ENCODE assay signal across 9 cellular contexts in the genomic region with DNA sequence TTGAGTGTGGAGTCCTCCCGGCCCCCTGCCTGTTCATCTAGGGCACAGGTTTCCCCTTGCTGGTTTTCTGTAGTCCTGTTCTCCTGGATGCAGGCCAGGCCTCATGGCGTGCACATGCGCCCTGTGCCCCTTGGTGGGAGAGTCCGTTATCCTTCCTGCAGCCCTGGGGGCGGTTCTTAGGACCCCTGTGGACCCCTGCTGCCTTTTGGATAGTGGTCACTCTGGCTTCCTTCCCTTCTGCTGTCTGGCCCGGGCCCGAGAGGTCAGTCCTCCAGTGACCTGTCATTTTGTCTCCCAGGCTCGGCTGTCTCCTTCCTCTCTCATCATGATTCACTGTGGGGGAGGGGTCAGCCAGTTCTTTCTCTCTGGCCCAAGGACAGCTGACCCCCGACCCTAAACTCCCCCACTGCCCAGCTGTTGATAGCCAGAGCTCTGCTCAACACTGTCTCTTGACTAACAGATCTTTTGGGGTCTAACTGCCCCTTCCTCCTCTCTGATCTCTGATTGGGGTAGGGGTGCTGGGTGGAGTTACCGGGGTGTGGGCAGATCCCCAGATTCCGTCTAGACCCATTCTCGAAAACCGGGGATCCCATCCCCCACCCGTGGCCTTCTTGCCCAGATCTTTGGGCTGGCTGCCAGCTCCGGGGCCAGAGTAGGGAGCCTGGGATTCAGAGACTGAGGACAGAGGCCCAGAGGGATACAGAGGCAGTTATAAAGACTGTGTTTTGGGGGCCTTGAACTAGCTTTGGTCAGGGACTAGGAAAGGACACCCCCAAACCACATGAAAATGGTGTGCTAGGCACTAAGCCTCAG. TPM values are rescaled to one million over a fixed set of nuclear protein-coding genes. Genes with fewer than 3 reads are reported as not detected.
DNase-seq lines count a peak whose midpoint lies in the region; ATAC-seq and TF ChIP-seq lines count a peak whose summit lies in the region.
"Had no signal": no experiment of that assay in that cellular context is flagged by ENCODE, and none has a peak within 500 bp of the region (broad histone marks: within the 10 kb centered on the region; RNA-seq: fewer than 3 reads in every experiment).

No MANE protein-coding gene starts in this region.

- peak overlapping the region; percentile 14 for H3K18ac ChIP-seq in trophoblast cell (ENCODE audit: low read length)

- no peak overlapping the region for H2BK12ac ChIP-seq in trophoblast cell (ENCODE audit: low read length)

- H3K27ac Mint-ChIP-seq in activated naive CD8-positive, alpha-beta T cell = peak overlapping the region; percentile 72

- no peak overlapping the region for H2AK5ac ChIP-seq in trophoblast cell (ENCODE audit: low read length)

- peaks cover 72% of the 10 kb centered on the region for H3K4me1 Mint-ChIP-seq in activated naive CD8-positive, alpha-beta T cell (ENCODE audit: low read depth)

- peak; percentile 19 to 66 (median 40) for ATAC-seq in heart right ventricle
- no peak for ATAC-seq in GM18505 (IDR thresholded peaks at IDR 0.05; ENCODE audit: unreplicated experiment)

- no peak overlapping the region for H4K12ac ChIP-seq in trophoblast cell (ENCODE audit: low read depth, low read length)

- no peak overlapping the region for H3K4me3 ChIP-seq in H7 (ENCODE audit: insufficient read depth, low read depth, low read length)
- H3K4me3 ChIP-seq in heart right ventricle = peak overlapping the region in 7 of 10 donors; percentile 0 to 26 (median 20)
- H3K4me3 ChIP-seq in trophoblast cell (ENCODE audit: low read depth, low read length) = peak overlapping the region; percentile 10

- no peak overlapping the region for H2BK120ac ChIP-seq in trophoblast cell (ENCODE audit: insufficient read depth, low read length, poor library complexity)

- peaks cover 5% of the 10 kb centered on the region for H3K79me1 ChIP-seq in trophoblast cell (ENCODE audit: low read length)

- no peak overlapping the region for H3K14ac ChIP-seq in trophoblast cell (ENCODE audit: low read length)

- peaks cover 22% of the 10 kb centered on the region for H3K36me3 Mint-ChIP-seq in activated naive CD8-positive, alpha-beta T cell

- no peaks in the 10 kb centered on the region for H3K79me2 ChIP-seq in trophoblast cell (ENCODE audit: control insufficient read depth, insufficient read depth, low read length, poor library complexity)

- H3K9me3 ChIP-seq in heart right ventricle = no peaks in the 10 kb centered on the region
- peaks cover 3% of the 10 kb centered on the region for H3K9me3 ChIP-seq in trophoblast cell (ENCODE audit: insufficient read depth, low read depth, low read length)

- H3K23ac ChIP-seq in trophoblast cell (ENCODE audit: low read length) = no peak overlapping the region

- H2BK5ac ChIP-seq in trophoblast cell (ENCODE audit: low read depth, low read length, poor library complexity) = no peak overlapping the region

- no peak overlapping the region for H4K8ac ChIP-seq in trophoblast cell (ENCODE audit: low read depth, low read length)

- no peak for TF ChIP-seq POLR2A in GM18505 (IDR thresholded peaks at IDR 0.05; ENCODE audit: borderline replicate concordance, extremely low read depth, insufficient read depth, insufficient read length)

- no peaks in the 10 kb centered on the region for H3K27me3 Mint-ChIP-seq in activated naive CD8-positive, alpha-beta T cell

- 22 to 24% methylated on average over 15 of the region's 15 CpGs for WGBS in heart right ventricle, 2 donors
- WGBS in trophoblast cell (ENCODE audit: extremely low coverage, insufficient coverage, insufficient read length) = no CpG with 5 or more reads among the region's 15 CpGs

- no peak overlapping the region for H3K4ac ChIP-seq in trophoblast cell (ENCODE audit: low read depth, low read length)

- H4K91ac ChIP-seq in trophoblast cell (ENCODE audit: low read depth, low read length) = no peak overlapping the region

- no peak for TF ChIP-seq CTCF in heart right ventricle (IDR thresholded peaks at IDR 0.05)

- H3K4me1 ChIP-seq in heart right ventricle = peaks cover 12 to 97% (median 82%) of the 10 kb centered on the region in 9 donors
- H3K4me1 ChIP-seq in trophoblast cell (ENCODE audit: control insufficient read depth in 1 of 2, insufficient read depth in 2 of 2, low read length in 2 of 2) = peaks cover 8 to 28% of the 10 kb centered on the region in 2 experiments

- H3K9ac ChIP-seq in trophoblast cell (ENCODE audit: low read length) = no peak overlapping the region

- no peak overlapping the region for H2AFZ ChIP-seq in trophoblast cell (ENCODE audit: insufficient read depth, low read length, poor library complexity)

- H3K27me3 ChIP-seq in H7 (ENCODE audit: control insufficient read depth, insufficient read depth, low read length) (no peaks in the 10 kb centered on the region), heart right ventricle (peaks cover 0 to 11% (median 0%) of the 10 kb centered on the region in 7 donors), trophoblast cell (ENCODE audit: insufficient read depth, low read length) (no peaks in the 10 kb centered on the region)

- no peaks in the 10 kb centered on the region for H3K9me3 Mint-ChIP-seq in activated naive CD8-positive, alpha-beta T cell (ENCODE audit: low read depth)

- intact Hi-C loops in heart right ventricle (cut with DNase I) = loop anchor here in 1 of 10 donors (10.0 kb wide), 1 partner anchor 166 kb away; no protein-coding TSS in a partner anchor

- peak overlapping the region; percentile 98 for H3K4me3 Mint-ChIP-seq in activated naive CD8-positive, alpha-beta T cell

- peak overlapping the region; percentile 13 to 98 (median 84) for H3K27ac ChIP-seq in heart right ventricle
- no peak overlapping the region for H3K27ac ChIP-seq in trophoblast cell (ENCODE audit: low read depth, low read length)

- H3K4me2 ChIP-seq in trophoblast cell (ENCODE audit: low read length) = no peak overlapping the region

- peaks cover 74% of the 10 kb centered on the region for H3K36me3 ChIP-seq in H7 (replicated peaks; ENCODE audit: control insufficient read depth, insufficient read depth, low read length)
- peaks cover 0 to 93% (median 46%) of the 10 kb centered on the region in 9 donors for H3K36me3 ChIP-seq in heart right ventricle
- peaks cover 66 to 82% of the 10 kb centered on the region in 2 experiments for H3K36me3 ChIP-seq in trophoblast cell (ENCODE audit: control insufficient read depth in 1 of 2, insufficient read depth in 2 of 2, low read length in 2 of 2)

- DNase-seq in H7 = peak; percentile 23
- DNase-seq in heart right ventricle = peak; percentile 76 to 84
- DNase-seq in trophoblast cell = no peak
- no peak for DNase-seq in NCI-H187 (lab: John Stamatoyannopoulos, UW)
- no peak for DNase-seq in NOMO-1 (lab: John Stamatoyannopoulos, UW; ENCODE audit: unreplicated experiment in 2 of 2)
- DNase-seq in activated CD4-positive, alpha-beta T cell treated with anti-CD3 and anti-CD28 coated beads for 4 hours = no peak
- DNase-seq: stimulated activated CD4-positive, alpha-beta T cell treated with anti-CD3 and anti-CD28 coated beads, Interleukin-4, amount 100 ng/mL, for 4 hours had no signal

RNA-seq across cellular contexts. Expression of gene CCND2, which starts 7.0 kb away (rescaled TPM):
- 136 and 201 TPM in 2 replicates for total RNA-seq in H7 (2014; rRNA removed; shearing (Covaris generic))
- 100 to 1,000 TPM; 176 to 515 (median 381) TPM for total RNA-seq in heart right ventricle
- polyA plus RNA-seq in heart right ventricle = 10 to 100 TPM; 27.5 to 28.4 TPM
- polyA plus RNA-seq in trophoblast cell (2013) = 133 TPM in 2 replicates

RNA-seq across cellular contexts. Expression of gene TIGAR, which starts 40.5 kb away (rescaled TPM):
- 2.6 and 3.4 TPM in 2 replicates for total RNA-seq in H7 (2014; rRNA removed; shearing (Covaris generic))
- 10 to 100 TPM; 10.9 to 15.5 (median 13.7) TPM for total RNA-seq in heart right ventricle
- polyA plus RNA-seq in heart right ventricle = 1 to 10 TPM; 3.7 to 5.4 TPM
- polyA plus RNA-seq in trophoblast cell (2013) = 22.8 and 24.9 TPM in 2 replicates

Comparison
In these comparisons a context has a peak if more than half of its experiments do, and no peak if none do; other contexts are left out.
1. DNase-seq: peak in H7 (single experiment) and heart right ventricle (2 of 2); none in trophoblast cell (0 of 2), NCI-H187 (0 of 2), NOMO-1 (0 of 2) and activated CD4-positive, alpha-beta T cell treated with anti-CD3 and anti-CD28 coated beads for 4 hours (0 of 2).